In genomic region chr21:38308010-38308784, GRCh38 we compare ENCODE assay signal across 1 cellular context.
TF ChIP-seq lines count a peak whose summit lies in the region.

No MANE protein-coding gene starts in this region.

TF ChIP-seq in endothelial cell of umbilical vein, 7 proteins besides CTCF, POLR2A, EP300 and RAD21 (continued from another document):
- TF ChIP-seq MYC (IDR thresholded peaks at IDR 0.05; ENCODE audit: low read depth, low read length) (no peak), FOS (IDR thresholded peaks at IDR 0.05; ENCODE audit: borderline replicate concordance, insufficient read depth, low read length) (no peak), GATA2 (IDR thresholded peaks at IDR 0.05; ENCODE audit: insufficient read depth, insufficient read length, low read depth, low read length) (no peak), POLR2AphosphoS5 (IDR thresholded peaks at IDR 0.05; ENCODE audit: insufficient read depth, low read depth, low read length) (no peak), EZH2 (IDR thresholded peaks at IDR 0.05; ENCODE audit: borderline replicate concordance, low read depth, low read length, severe bottlenecking) (no peak), MAX (IDR thresholded peaks at IDR 0.05; ENCODE audit: insufficient read depth, insufficient read length) (no peak)
